Comparison of ENCODE assay signal across 1 cellular context in genomic region chr7:106283831-106284515, GRCh38.
TF ChIP-seq lines count a peak whose summit lies in the region.

No MANE protein-coding gene starts in this region.

TF ChIP-seq in K562, 482 proteins besides CTCF, POLR2A, EP300 and RAD21 (continued from another document and continues in another):
- peak; percentile 17; the same call in 1 of the 2 replicates for TF ChIP-seq TCF3 (CRISPR knock-in tag; IDR thresholded peaks at IDR 0.05)
- no peak for TF ChIP-seq VEZF1 (CRISPR knock-in tag; IDR thresholded peaks at IDR 0.05)
- TF ChIP-seq ZNF57 (CRISPR knock-in tag; IDR thresholded peaks at IDR 0.05): no peak
- TF ChIP-seq KLF13 (tag; IDR thresholded peaks at IDR 0.05; ENCODE audit: borderline replicate concordance, low read depth): no peak
- TF ChIP-seq ZNF699 (CRISPR knock-in tag; IDR thresholded peaks at IDR 0.05; ENCODE audit: insufficient replicate concordance): no peak
- no peak for TF ChIP-seq ASH1L (IDR thresholded peaks at IDR 0.05; ENCODE audit: borderline replicate concordance, low read depth, partially characterized antibody)
- no peak for TF ChIP-seq ELK1 (CRISPR knock-in tag; IDR thresholded peaks at IDR 0.05)
- TF ChIP-seq, protein P1, sequence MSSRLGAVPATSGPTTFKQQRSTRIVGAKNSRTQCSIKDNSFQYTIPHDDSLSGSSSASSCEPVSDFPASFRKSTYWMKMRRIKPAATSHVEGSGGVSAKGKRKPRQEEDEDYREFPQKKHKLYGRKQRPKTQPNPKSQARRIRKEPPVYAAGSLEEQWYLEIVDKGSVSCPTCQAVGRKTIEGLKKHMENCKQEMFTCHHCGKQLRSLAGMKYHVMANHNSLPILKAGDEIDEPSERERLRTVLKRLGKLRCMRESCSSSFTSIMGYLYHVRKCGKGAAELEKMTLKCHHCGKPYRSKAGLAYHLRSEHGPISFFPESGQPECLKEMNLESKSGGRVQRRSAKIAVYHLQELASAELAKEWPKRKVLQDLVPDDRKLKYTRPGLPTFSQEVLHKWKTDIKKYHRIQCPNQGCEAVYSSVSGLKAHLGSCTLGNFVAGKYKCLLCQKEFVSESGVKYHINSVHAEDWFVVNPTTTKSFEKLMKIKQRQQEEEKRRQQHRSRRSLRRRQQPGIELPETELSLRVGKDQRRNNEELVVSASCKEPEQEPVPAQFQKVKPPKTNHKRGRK (tag; IDR thresholded peaks at IDR 0.05): no peak
- TF ChIP-seq AFF1 (IDR thresholded peaks at IDR 0.05; ENCODE audit: low read depth in 1 of 2, partially characterized antibody in 2 of 2): peak in 1 of 2 experiments; percentile 83
- no peak for TF ChIP-seq ZNF311 (CRISPR knock-in tag; IDR thresholded peaks at IDR 0.05)
- peak; percentile 13; the same call in 1 of the 2 replicates for TF ChIP-seq GATAD2A (IDR thresholded peaks at IDR 0.05)
- no peak for TF ChIP-seq BDP1 (IDR thresholded peaks at IDR 0.05; ENCODE audit: insufficient read depth, insufficient read length)
- peak; percentile 15 to 22; a peak in 1 of 4 replicates for TF ChIP-seq NONO (IDR thresholded peaks at IDR 0.05; ENCODE audit: low read depth in 2 of 2, low read length in 1 of 2)
- 0 out of 2 replicates have a peak, but pooled peaks have one; percentile 6 for TF ChIP-seq POLR2H (tag; IDR thresholded peaks at IDR 0.05; ENCODE audit: low read depth)
- TF ChIP-seq MTA1 (IDR thresholded peaks at IDR 0.05; ENCODE audit: borderline replicate concordance): peak; percentile 75
- no peak for TF ChIP-seq ZKSCAN8 (CRISPR knock-in tag; IDR thresholded peaks at IDR 0.05)
- no peak; the same call in 1 of the 2 replicates for TF ChIP-seq ZNF354B (CRISPR knock-in tag; IDR thresholded peaks at IDR 0.05)
- no peak for TF ChIP-seq MTF1 (CRISPR knock-in tag; IDR thresholded peaks at IDR 0.05; ENCODE audit: borderline replicate concordance)
- no peak for TF ChIP-seq ZNF717 (CRISPR knock-in tag; IDR thresholded peaks at IDR 0.05)
- TF ChIP-seq RERE (CRISPR knock-in tag; IDR thresholded peaks at IDR 0.05; ENCODE audit: borderline replicate concordance): no peak
- TF ChIP-seq THAP7 (CRISPR knock-in tag; IDR thresholded peaks at IDR 0.05): no peak
- TF ChIP-seq RBM34 (IDR thresholded peaks at IDR 0.05; ENCODE audit: borderline replicate concordance, insufficient read depth, low read length): no peak
- TF ChIP-seq SMARCA5 (IDR thresholded peaks at IDR 0.05): 0 out of 2 replicates have a peak, but pooled peaks have one; percentile 62
- TF ChIP-seq SAP30 (IDR thresholded peaks at IDR 0.05; ENCODE audit: borderline replicate concordance, insufficient read depth, low read depth, low read length, poor library complexity, severe bottlenecking): peak; percentile 76
- no peak for TF ChIP-seq TCF7L2 (IDR thresholded peaks at IDR 0.05; ENCODE audit: low read depth, low read length)
- TF ChIP-seq, protein P2, sequence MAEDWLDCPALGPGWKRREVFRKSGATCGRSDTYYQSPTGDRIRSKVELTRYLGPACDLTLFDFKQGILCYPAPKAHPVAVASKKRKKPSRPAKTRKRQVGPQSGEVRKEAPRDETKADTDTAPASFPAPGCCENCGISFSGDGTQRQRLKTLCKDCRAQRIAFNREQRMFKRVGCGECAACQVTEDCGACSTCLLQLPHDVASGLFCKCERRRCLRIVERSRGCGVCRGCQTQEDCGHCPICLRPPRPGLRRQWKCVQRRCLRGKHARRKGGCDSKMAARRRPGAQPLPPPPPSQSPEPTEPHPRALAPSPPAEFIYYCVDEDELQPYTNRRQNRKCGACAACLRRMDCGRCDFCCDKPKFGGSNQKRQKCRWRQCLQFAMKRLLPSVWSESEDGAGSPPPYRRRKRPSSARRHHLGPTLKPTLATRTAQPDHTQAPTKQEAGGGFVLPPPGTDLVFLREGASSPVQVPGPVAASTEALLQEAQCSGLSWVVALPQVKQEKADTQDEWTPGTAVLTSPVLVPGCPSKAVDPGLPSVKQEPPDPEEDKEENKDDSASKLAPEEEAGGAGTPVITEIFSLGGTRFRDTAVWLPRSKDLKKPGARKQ (CRISPR knock-in tag; IDR thresholded peaks at IDR 0.05): peak; percentile 57; the same call in 1 of the 2 replicates
- peak; percentile 84 for TF ChIP-seq RBBP5 (IDR thresholded peaks at IDR 0.05; ENCODE audit: borderline replicate concordance, insufficient read depth, low read length, poor library complexity, severe bottlenecking)
- TF ChIP-seq ETV1 (tag; conservative IDR thresholded peaks at IDR 0.05; ENCODE audit: low read depth): 0 out of 2 replicates have a peak, but pooled peaks have one; percentile 6
- TF ChIP-seq, protein P3, sequence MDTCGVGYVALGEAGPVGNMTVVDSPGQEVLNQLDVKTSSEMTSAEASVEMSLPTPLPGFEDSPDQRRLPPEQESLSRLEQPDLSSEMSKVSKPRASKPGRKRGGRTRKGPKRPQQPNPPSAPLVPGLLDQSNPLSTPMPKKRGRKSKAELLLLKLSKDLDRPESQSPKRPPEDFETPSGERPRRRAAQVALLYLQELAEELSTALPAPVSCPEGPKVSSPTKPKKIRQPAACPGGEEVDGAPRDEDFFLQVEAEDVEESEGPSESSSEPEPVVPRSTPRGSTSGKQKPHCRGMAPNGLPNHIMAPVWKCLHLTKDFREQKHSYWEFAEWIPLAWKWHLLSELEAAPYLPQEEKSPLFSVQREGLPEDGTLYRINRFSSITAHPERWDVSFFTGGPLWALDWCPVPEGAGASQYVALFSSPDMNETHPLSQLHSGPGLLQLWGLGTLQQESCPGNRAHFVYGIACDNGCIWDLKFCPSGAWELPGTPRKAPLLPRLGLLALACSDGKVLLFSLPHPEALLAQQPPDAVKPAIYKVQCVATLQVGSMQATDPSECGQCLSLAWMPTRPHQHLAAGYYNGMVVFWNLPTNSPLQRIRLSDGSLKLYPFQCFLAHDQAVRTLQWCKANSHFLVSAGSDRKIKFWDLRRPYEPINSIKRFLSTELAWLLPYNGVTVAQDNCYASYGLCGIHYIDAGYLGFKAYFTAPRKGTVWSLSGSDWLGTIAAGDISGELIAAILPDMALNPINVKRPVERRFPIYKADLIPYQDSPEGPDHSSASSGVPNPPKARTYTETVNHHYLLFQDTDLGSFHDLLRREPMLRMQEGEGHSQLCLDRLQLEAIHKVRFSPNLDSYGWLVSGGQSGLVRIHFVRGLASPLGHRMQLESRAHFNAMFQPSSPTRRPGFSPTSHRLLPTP (IDR thresholded peaks at IDR 0.05; ENCODE audit: borderline replicate concordance, extremely low read depth, insufficient read length): no peak
- peak; percentile 57; the same call in 1 of the 2 replicates for TF ChIP-seq ARID1B (IDR thresholded peaks at IDR 0.05)
- TF ChIP-seq CREB1 (IDR thresholded peaks at IDR 0.05): no peak
- TF ChIP-seq CREB1 (CRISPR knock-in tag; IDR thresholded peaks at IDR 0.05): 0 out of 2 replicates have a peak, but pooled peaks have one; percentile 16
- no peak for TF ChIP-seq KAT8 (IDR thresholded peaks at IDR 0.05; ENCODE audit: low read depth)
- 0 out of 2 replicates have a peak, but pooled peaks have one; percentile 10 for TF ChIP-seq BACH1 (tag; IDR thresholded peaks at IDR 0.05)
- no peak; the same call in 1 of the 2 replicates for TF ChIP-seq FOXM1 (IDR thresholded peaks at IDR 0.05; ENCODE audit: low read depth)
- TF ChIP-seq FOXM1 (CRISPR knock-in tag; IDR thresholded peaks at IDR 0.05; ENCODE audit: low read depth): 0 out of 2 replicates have a peak, but pooled peaks have one; percentile 55
- TF ChIP-seq, protein P4, sequence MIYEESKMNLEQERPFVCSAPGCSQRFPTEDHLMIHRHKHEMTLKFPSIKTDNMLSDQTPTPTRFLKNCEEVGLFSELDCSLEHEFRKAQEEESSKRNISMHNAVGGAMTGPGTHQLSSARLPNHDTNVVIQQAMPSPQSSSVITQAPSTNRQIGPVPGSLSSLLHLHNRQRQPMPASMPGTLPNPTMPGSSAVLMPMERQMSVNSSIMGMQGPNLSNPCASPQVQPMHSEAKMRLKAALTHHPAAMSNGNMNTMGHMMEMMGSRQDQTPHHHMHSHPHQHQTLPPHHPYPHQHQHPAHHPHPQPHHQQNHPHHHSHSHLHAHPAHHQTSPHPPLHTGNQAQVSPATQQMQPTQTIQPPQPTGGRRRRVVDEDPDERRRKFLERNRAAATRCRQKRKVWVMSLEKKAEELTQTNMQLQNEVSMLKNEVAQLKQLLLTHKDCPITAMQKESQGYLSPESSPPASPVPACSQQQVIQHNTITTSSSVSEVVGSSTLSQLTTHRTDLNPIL (CRISPR knock-in tag; IDR thresholded peaks at IDR 0.05): peak; percentile 64; the same call in 1 of the 2 replicates
